ENCODE assay signal across 8 cellular contexts in genomic region chr14:22319526-22320352, GRCh38.
DNase-seq lines count a peak whose midpoint lies in the region; ATAC-seq, FAIRE-seq and TF ChIP-seq lines count a peak whose summit lies in the region.

No MANE protein-coding gene starts in this region.

- no peak overlapping the region for H2AFZ ChIP-seq in keratinocyte (ENCODE audit: control insufficient read depth, low read length)

- H3K9ac ChIP-seq in keratinocyte (ENCODE audit: control insufficient read depth, extremely low read depth, insufficient read depth, low read length), result no peak overlapping the region

- WGBS in thymus, result 40% methylated on average over 4 of the region's 4 CpGs

- TF ChIP-seq CTCF in Panc1 (IDR thresholded peaks at IDR 0.05), result peak; percentile 70
- TF ChIP-seq CTCF in bronchial epithelial cell (IDR thresholded peaks at IDR 0.05; ENCODE audit: insufficient read depth, low read length, severe bottlenecking), result peak; percentile 59
- peak; percentile 52 to 77 (median 55) for TF ChIP-seq CTCF in keratinocyte (optimal IDR thresholded peaks at IDR 0.05 in 1 of 3, IDR thresholded peaks at IDR 0.05 in 1 of 3, conservative IDR thresholded peaks at IDR 0.05 in 1 of 3; ENCODE audit: extremely low read depth in 1 of 3, insufficient read depth in 2 of 3, low read length in 3 of 3)

- POLR2A ChIA-PET in Panc1 (lab: Charles Lee), result interaction anchor here (0.6 kb wide), 1 partner anchor 392 kb away, joined by 3 read pairs; no protein-coding TSS in a partner anchor

- DNase-seq in SKM-1 treated with dmso at 0.1 percent for 144 hours (lab: John Stamatoyannopoulos, UW; ENCODE audit: unreplicated experiment) (peak; percentile 21), SKM-1 (lab: John Stamatoyannopoulos, UW; ENCODE audit: unreplicated experiment) (no peak), Panc1 (ENCODE audit: low read depth, low spot score) (no peak), bronchial epithelial cell (ENCODE audit: low read depth) (peak; percentile 65), keratinocyte (ENCODE audit: low read depth, low spot score) (no peak)

- no peaks in the 10 kb centered on the region; the same call in 1 of the 2 replicates for H3K27me3 ChIP-seq in Panc1 (ENCODE audit: control insufficient read depth, insufficient read depth, low read length)
- no peaks in the 10 kb centered on the region for H3K27me3 ChIP-seq in bronchial epithelial cell (ENCODE audit: control insufficient read depth, insufficient read depth, low read length)
- peaks cover 3% of the 10 kb centered on the region for H3K27me3 ChIP-seq in keratinocyte (ENCODE audit: control insufficient read depth, extremely low read depth, insufficient read depth, low read length)
- no peaks in the 10 kb centered on the region for H3K27me3 ChIP-seq in thymus (ENCODE audit: control insufficient read depth, insufficient read depth)

- H3K27ac ChIP-seq in Panc1 (ENCODE audit: low read length), result no peak overlapping the region
- no peak overlapping the region for H3K27ac ChIP-seq in keratinocyte (ENCODE audit: control insufficient read depth, insufficient read depth, low read length)
- no peak overlapping the region for H3K27ac ChIP-seq in thymus (ENCODE audit: low read depth)

- no TSS peak for BruUV-seq in Panc1 (replicated peaks; lab: Mats Ljungman, UMichigan)

- H3K9me3 ChIP-seq in Panc1 (ENCODE audit: control insufficient read depth, insufficient read depth, low read depth, low read length), result no peaks in the 10 kb centered on the region
- H3K9me3 ChIP-seq in keratinocyte (ENCODE audit: control insufficient read depth, low read depth, low read length), result no peaks in the 10 kb centered on the region
- H3K9me3 ChIP-seq in thymus (ENCODE audit: control insufficient read depth), result no peaks in the 10 kb centered on the region

- no peak overlapping the region for H3K4me3 ChIP-seq in Panc1 (ENCODE audit: low read depth in 2 of 2, low read length in 2 of 2)
- H3K4me3 ChIP-seq in bronchial epithelial cell (ENCODE audit: low read depth, low read length), result no peak overlapping the region
- H3K4me3 ChIP-seq in keratinocyte (ENCODE audit: control insufficient read depth in 2 of 3, extremely low read depth in 1 of 3, insufficient read depth in 2 of 3, low read depth in 1 of 3, low read length in 3 of 3), result no peak overlapping the region
- H3K4me3 ChIP-seq in thymus (ENCODE audit: low read length), result peak overlapping the region; percentile 37

- in situ Hi-C loops in Panc1 (cut with HindIII; ENCODE audit: low pct_unique_long_range_greater_than_20kb, low sequenced_read_pairs), result no loop called here

- H3K4me1 ChIP-seq in Panc1 (ENCODE audit: control insufficient read depth, insufficient read depth, low read length) (no peaks in the 10 kb centered on the region), keratinocyte (ENCODE audit: control insufficient read depth, extremely low read depth, insufficient read depth, low read length) (peaks cover 8% of the 10 kb centered on the region), thymus (ENCODE audit: control insufficient read depth, insufficient read depth, low read length) (no peaks in the 10 kb centered on the region)

- CTCF ChIA-PET in Panc1 (lab: Charles Lee), result interaction anchor here (0.6 to 2.5 kb wide), 4 partner anchors 14 to 152 kb away, joined by 3 to 23 read pairs (median 5); no protein-coding TSS in a partner anchor

- no peaks in the 10 kb centered on the region for H4K20me1 ChIP-seq in keratinocyte (ENCODE audit: control insufficient read depth, extremely low read depth, insufficient read depth, low read length)

- H3K36me3 ChIP-seq in Panc1 (ENCODE audit: control insufficient read depth, insufficient read depth, low read length) (no peaks in the 10 kb centered on the region), bronchial epithelial cell (ENCODE audit: control insufficient read depth, insufficient read depth, low read length) (no peaks in the 10 kb centered on the region), keratinocyte (ENCODE audit: control insufficient read depth in 2 of 2, extremely low read depth in 1 of 2, insufficient read depth in 2 of 2, low read length in 2 of 2) (no peaks in the 10 kb centered on the region), thymus (ENCODE audit: control insufficient read depth, insufficient read depth) (no peaks in the 10 kb centered on the region)

- dilution Hi-C loops in keratinocyte (cut with MboI; ENCODE audit: extremely low pct_ligation_motif_present, low sequenced_read_pairs), result no loop called here

- peak; percentile 52 for ATAC-seq in HG03354 (IDR thresholded peaks at IDR 0.05; ENCODE audit: poor library complexity, severe bottlenecking, unreplicated experiment)
- peak; percentile 87 for ATAC-seq in Panc1
- ATAC-seq in GM21737 (IDR thresholded peaks at IDR 0.05; ENCODE audit: unreplicated experiment), result no peak

- H3K79me2 ChIP-seq in keratinocyte (ENCODE audit: control insufficient read depth, insufficient read depth, low read length), result no peaks in the 10 kb centered on the region

- no peaks in the 10 kb centered on the region for H3K9me1 ChIP-seq in keratinocyte (ENCODE audit: control insufficient read depth, extremely low read depth, insufficient read depth, low read length)

- H3K4me2 ChIP-seq in keratinocyte (ENCODE audit: control insufficient read depth, extremely low read depth, insufficient read depth, low read depth, low read length), result no peak overlapping the region

- no peak for FAIRE-seq in bronchial epithelial cell (lab: Jason Lieb, UNC)
- FAIRE-seq in keratinocyte (lab: Jason Lieb, UNC), result peak; percentile 79

- intact Hi-C loops in Panc1 (cut with micrococcal nuclease; ENCODE audit: unreplicated experiment), result loop anchor here (1.0 to 10.0 kb wide), 2 partner anchors 56 to 155 kb away; no protein-coding TSS in a partner anchor

Comparison
In these comparisons a context has a peak if more than half of its experiments do, and no peak if none do; other contexts are left out.
1. DNase-seq: peak in SKM-1 treated with dmso at 0.1 percent for 144 hours (single experiment) and bronchial epithelial cell (single experiment); none in SKM-1 (single experiment), Panc1 (single experiment) and keratinocyte (single experiment).
2. Peak in every context shown above with its lines, with median percentiles within 50 percentile points of each other: CTCF ChIP-seq.